In genomic region chr6:119643866-119644265, GRCh38 we compare ENCODE assay signal across 16 cellular contexts.
"Had no signal": no experiment of that assay in that cellular context is flagged by ENCODE, and none has a peak within 500 bp of the region (broad histone marks: within the 10 kb centered on the region; RNA-seq: fewer than 3 reads in every experiment).

No MANE protein-coding gene starts in this region.

- H3K36me3 ChIP-seq: breast epithelium, colonic mucosa, esophagus muscularis mucosa, left ventricle myocardium inferior, upper lobe of right lung had no signal

- H3K27me3 ChIP-seq: breast epithelium, colonic mucosa, esophagus muscularis mucosa, upper lobe of right lung had no signal

- ATAC-seq: natural killer cell treated with Interleukin-12 subunit alpha and Interleukin-12 subunit beta and Interleukin-15 and Interleukin-18, amount 100 ng/mL, for 72 hours; stimulated activated naive CD8-positive, alpha-beta T cell treated with anti-CD3 and anti-CD28 coated beads, Interleukin-15, Interleukin-2, amounts not matched to agents 100 U/mL and 50 U/mL, for 24 hours; upper lobe of right lung had no signal

- H3K4me1 ChIP-seq: breast epithelium, colonic mucosa, esophagus muscularis mucosa, left ventricle myocardium inferior, upper lobe of right lung had no signal

- H3K4me3 ChIP-seq: breast epithelium, colonic mucosa, esophagus muscularis mucosa, left ventricle myocardium inferior, upper lobe of right lung had no signal

- DNase-seq: activated CD4-positive, alpha-beta memory T cell treated with anti-CD3 and anti-CD28 coated beads for 36 hours; activated CD4-positive, alpha-beta T cell treated with anti-CD3 and anti-CD28 coated beads for 48 hours; activated gamma-delta T cell treated with Interleukin-2 at 50 U/mL for 16 hours; colonic mucosa; foreskin melanocyte; glutamatergic neuron; hippocampal formation; kidney glomerular epithelial cell; left ventricle myocardium inferior; stimulated activated CD4-positive, alpha-beta T cell treated with anti-CD3 and anti-CD28 coated beads, Interleukin-12 subunit alpha, Interleukin-12 subunit beta, amount 100 ng/mL, for 4 hours; stimulated activated CD4-positive, alpha-beta T cell treated with anti-CD3 and anti-CD28 coated beads, Interleukin-4, amount 100 ng/mL, for 4 hours; stimulated activated naive CD8-positive, alpha-beta T cell treated with anti-CD3 and anti-CD28 coated beads, Interleukin-15, Interleukin-2, amounts not matched to agents 100 U/mL and 50 U/mL, for 24 hours; upper lobe of right lung had no signal

- H3K9me3 ChIP-seq: breast epithelium, colonic mucosa, esophagus muscularis mucosa, left ventricle myocardium inferior, upper lobe of right lung had no signal
